11 cellular contexts compared by ENCODE assay signal in genomic region chr5:168020522-168021294, GRCh38.
A peak's percentile ranks its signal among the peaks of the same experiment; 100 is the strongest.
DNase-seq lines count a peak whose midpoint lies in the region; ATAC-seq and TF ChIP-seq lines count a peak whose summit lies in the region.
"Had no signal": no experiment of that assay in that cellular context is flagged by ENCODE, and none has a peak within 500 bp of the region (broad histone marks: within the 10 kb centered on the region; RNA-seq: fewer than 3 reads in every experiment).

No MANE protein-coding gene starts in this region.

- no peaks in the 10 kb centered on the region for H4K20me1 ChIP-seq in GM23338 (replicated peaks; ENCODE audit: insufficient read depth)

- peaks cover 16% of the 10 kb centered on the region for H3K4me1 Mint-ChIP-seq in GM23338
- H3K4me1 Mint-ChIP-seq in effector memory CD8-positive, alpha-beta T cell (ENCODE audit: low read depth in 2 of 2), result no peaks in the 10 kb centered on the region
- H3K4me1 Mint-ChIP-seq: central memory CD8-positive, alpha-beta T cell; naive thymus-derived CD4-positive, alpha-beta T cell; stimulated activated naive CD8-positive, alpha-beta T cell treated with anti-CD3 and anti-CD28 coated beads, Interleukin-15, amount 100 ng/mL, for 72 hours had no signal

- H3K36me3 ChIP-seq in GM23338 (ENCODE audit: insufficient read depth), result no peaks in the 10 kb centered on the region

- H3K36me3 Mint-ChIP-seq in GM23338 (ENCODE audit: low read depth), result no peaks in the 10 kb centered on the region; the same call in 2 of the 3 replicates
- H3K36me3 Mint-ChIP-seq in effector memory CD8-positive, alpha-beta T cell (ENCODE audit: insufficient read depth), result no peaks in the 10 kb centered on the region
- H3K36me3 Mint-ChIP-seq: naive thymus-derived CD4-positive, alpha-beta T cell had no signal

- H3K4me3 Mint-ChIP-seq in GM23338, result no peak overlapping the region
- no peak overlapping the region for H3K4me3 Mint-ChIP-seq in effector memory CD8-positive, alpha-beta T cell
- H3K4me3 Mint-ChIP-seq: central memory CD8-positive, alpha-beta T cell; naive thymus-derived CD4-positive, alpha-beta T cell; stimulated activated naive CD8-positive, alpha-beta T cell treated with anti-CD3 and anti-CD28 coated beads, Interleukin-15, amount 100 ng/mL, for 72 hours had no signal

- H3F3A ChIP-seq in GM23338 (replicated peaks; ENCODE audit: low read depth), result no peaks in the 10 kb centered on the region

- intact Hi-C loops in sciatic nerve (cut with DNase I), result no loop called here

- no peaks in the 10 kb centered on the region for H3K9me3 Mint-ChIP-seq in GM23338
- peaks cover 0 to 7% of the 10 kb centered on the region in 2 donors for H3K9me3 Mint-ChIP-seq in effector memory CD8-positive, alpha-beta T cell
- H3K9me3 Mint-ChIP-seq: central memory CD8-positive, alpha-beta T cell had no signal

- H3K27ac Mint-ChIP-seq in GM23338, result no peak overlapping the region
- no peak overlapping the region for H3K27ac Mint-ChIP-seq in effector memory CD8-positive, alpha-beta T cell
- H3K27ac Mint-ChIP-seq: naive thymus-derived CD4-positive, alpha-beta T cell; stimulated activated naive CD8-positive, alpha-beta T cell treated with anti-CD3 and anti-CD28 coated beads, Interleukin-15, amount 100 ng/mL, for 72 hours had no signal

- no peaks in the 10 kb centered on the region for H3K4me1 ChIP-seq in GM23338 (ENCODE audit: insufficient read depth)

- peaks cover 2% of the 10 kb centered on the region for H3K27me3 Mint-ChIP-seq in GM23338 (ENCODE audit: insufficient read depth, low read depth, poor library complexity)
- H3K27me3 Mint-ChIP-seq in effector memory CD8-positive, alpha-beta T cell, result no peaks in the 10 kb centered on the region
- H3K27me3 Mint-ChIP-seq: central memory CD8-positive, alpha-beta T cell had no signal

- no peak overlapping the region for H3K4me2 ChIP-seq in GM23338

- no peak for DNase-seq in GM23338 (ENCODE audit: low spot score)
- DNase-seq in RKO (ENCODE audit: low spot score), result peak; percentile 16
- peak; percentile 59 for DNase-seq in fibroblast of pulmonary artery (ENCODE audit: low read depth)
- no peak for DNase-seq in sciatic nerve (ENCODE audit: low spot score)
- DNase-seq in effector memory CD8-positive, alpha-beta T cell, result no peak
- DNase-seq: GDM1; naive thymus-derived CD4-positive, alpha-beta T cell; stimulated activated naive CD8-positive, alpha-beta T cell treated with anti-CD3 and anti-CD28 coated beads, Interleukin-15, amount 100 ng/mL, for 72 hours had no signal

- TF ChIP-seq CTCF in GM23338 (conservative IDR thresholded peaks at IDR 0.05; ENCODE audit: low read depth in 2 of 2) (peak; percentile 34 to 49), fibroblast of pulmonary artery (IDR thresholded peaks at IDR 0.05; ENCODE audit: low read length, missing control alignments) (peak; percentile 46)

- H2AFZ ChIP-seq in GM23338, result no peak overlapping the region

- ATAC-seq in GM23338, result no peak
- ATAC-seq in sciatic nerve, result peak; percentile 69
- ATAC-seq in effector memory CD8-positive, alpha-beta T cell (replicated peaks), result no peak
- ATAC-seq in HG03095 (IDR thresholded peaks at IDR 0.05; ENCODE audit: unreplicated experiment), result no peak
- ATAC-seq in HG02571 (IDR thresholded peaks at IDR 0.05; ENCODE audit: unreplicated experiment), result no peak
- ATAC-seq: naive thymus-derived CD4-positive, alpha-beta T cell; stimulated activated naive CD8-positive, alpha-beta T cell treated with anti-CD3 and anti-CD28 coated beads, Interleukin-15, amount 100 ng/mL, for 72 hours had no signal

- no peak overlapping the region for H3K27ac ChIP-seq in GM23338 (ENCODE audit: low read depth)

- H3K9me2 ChIP-seq in GM23338 (ENCODE audit: insufficient read depth), result no peaks in the 10 kb centered on the region

- H3K4me3 ChIP-seq in GM23338 (no peak overlapping the region), fibroblast of pulmonary artery (replicated peaks; ENCODE audit: low read depth, low read length) (no peak overlapping the region)

- H3K27me3 ChIP-seq in GM23338 (ENCODE audit: insufficient read depth), result no peaks in the 10 kb centered on the region

- H3K79me2 ChIP-seq in GM23338 (replicated peaks; ENCODE audit: insufficient read depth), result no peaks in the 10 kb centered on the region

TF ChIP-seq in GM23338, 12 proteins besides CTCF, POLR2A, EP300 and RAD21:
- TF ChIP-seq CREB1 (CRISPR knock-in tag; IDR thresholded peaks at IDR 0.05; ENCODE audit: low read depth), result no peak

Comparison
In these comparisons a context has a peak if more than half of its experiments do, and no peak if none do; other contexts are left out.
1. DNase-seq: peak in RKO (single experiment) and fibroblast of pulmonary artery (single experiment); none in GM23338 (single experiment), sciatic nerve (single experiment) and effector memory CD8-positive, alpha-beta T cell (0 of 3).